10 cellular contexts compared by ENCODE assay signal in the genomic region with DNA sequence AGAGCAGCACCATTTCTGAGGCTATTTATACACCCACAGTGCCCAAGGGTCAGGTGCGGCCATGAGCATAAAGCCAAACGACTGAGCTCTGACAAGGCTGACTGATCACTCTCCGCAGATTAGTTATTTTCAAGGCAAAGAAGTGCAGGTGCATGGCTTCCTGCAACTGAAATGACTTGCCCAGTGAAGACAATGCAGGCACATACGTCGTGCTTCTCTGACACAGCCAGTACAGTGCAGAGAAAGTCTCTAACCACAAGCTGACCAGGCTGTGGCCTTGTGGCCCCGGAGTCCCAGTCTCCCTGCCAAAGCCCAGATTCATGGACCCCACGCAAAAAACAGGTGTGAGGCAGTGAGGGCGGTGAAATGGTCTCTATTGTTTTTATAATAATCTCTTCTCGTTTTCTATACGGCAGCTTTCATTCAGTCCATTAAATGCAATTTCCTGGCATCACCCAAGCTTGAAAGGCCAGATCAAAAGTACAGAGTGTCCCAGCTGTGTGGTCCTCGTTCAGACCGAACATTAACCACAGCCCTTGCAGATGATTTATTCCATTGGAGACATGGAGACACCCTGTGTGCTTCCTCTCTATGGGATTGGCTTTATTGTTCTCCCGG.
DNase-seq lines count a peak whose midpoint lies in the region; ATAC-seq and TF ChIP-seq lines count a peak whose summit lies in the region.
"Had no signal": no experiment of that assay in that cellular context is flagged by ENCODE, and none has a peak within 500 bp of the region (broad histone marks: within the 10 kb centered on the region; RNA-seq: fewer than 3 reads in every experiment).

No MANE protein-coding gene starts in this region.

- no peaks in the 10 kb centered on the region for H3K36me3 Mint-ChIP-seq in effector memory CD8-positive, alpha-beta T cell (ENCODE audit: insufficient read depth)

- H3K4me3 Mint-ChIP-seq in effector memory CD8-positive, alpha-beta T cell = no peak overlapping the region
- H3K4me3 Mint-ChIP-seq: T-helper 1 cell treated with Interleukin-12 subunit alpha and Interleukin-12 subunit beta and Interleukin-4 antibody, amounts not matched to agents 30 μg/mL and 1 μg/mL, for 36 hours had no signal

- H3K27me3 Mint-ChIP-seq in effector memory CD8-positive, alpha-beta T cell = no peaks in the 10 kb centered on the region

- ATAC-seq in GM21390 (IDR thresholded peaks at IDR 0.05; ENCODE audit: unreplicated experiment) (peak; percentile 93), HG03460 (IDR thresholded peaks at IDR 0.05; ENCODE audit: unreplicated experiment) (peak; percentile 92), gastroesophageal sphincter (peak; percentile 35)
- no peak for ATAC-seq in effector memory CD8-positive, alpha-beta T cell (replicated peaks)

- in situ Hi-C loops in GM13976 (cut with MboI; ENCODE audit: low sequenced_read_pairs, unreplicated experiment) = no loop called here

- no peaks in the 10 kb centered on the region for H3K36me3 ChIP-seq in gastroesophageal sphincter

- H3K27ac ChIP-seq in gastroesophageal sphincter = no peak overlapping the region
- H3K27ac ChIP-seq: coronary artery had no signal

- H3K27me3 ChIP-seq in gastroesophageal sphincter = no peaks in the 10 kb centered on the region

- 67 to 75% methylated on average over 6 to 9 of the region's 13 CpGs for WGBS in gastroesophageal sphincter (ENCODE audit: low coverage in 1 of 2), 2 donors

- peak overlapping the region in 1 of 2 donors; percentile 29 for H3K27ac Mint-ChIP-seq in effector memory CD8-positive, alpha-beta T cell
- H3K27ac Mint-ChIP-seq: T-helper 1 cell treated with Interleukin-12 subunit alpha and Interleukin-12 subunit beta and Interleukin-4 antibody, amounts not matched to agents 30 μg/mL and 1 μg/mL, for 36 hours had no signal

- no peak overlapping the region for H3K4me3 ChIP-seq in gastroesophageal sphincter
- H3K4me3 ChIP-seq: coronary artery had no signal

- peak; percentile 61 for DNase-seq in GM13976 (ENCODE audit: low spot score)
- DNase-seq in HCEC 1CT = no peak
- no peak for DNase-seq in T-helper 9 cell
- DNase-seq in effector memory CD8-positive, alpha-beta T cell = no peak
- DNase-seq in mesenteric fat pad (ENCODE audit: low spot score) = no peak

- H3K4me1 Mint-ChIP-seq in effector memory CD8-positive, alpha-beta T cell (ENCODE audit: low read depth in 2 of 2) = peaks cover 3 to 6% of the 10 kb centered on the region in 2 donors

- no peaks in the 10 kb centered on the region for H3K9me3 ChIP-seq in gastroesophageal sphincter

- TF ChIP-seq CTCF in GM13976 (IDR thresholded peaks at IDR 0.05; ENCODE audit: borderline replicate concordance, control extremely low read depth, extremely low read depth, insufficient read depth, missing control alignments) (no peak), gastroesophageal sphincter (IDR thresholded peaks at IDR 0.05) (no peak)

- H3K9me3 Mint-ChIP-seq in effector memory CD8-positive, alpha-beta T cell = no peaks in the 10 kb centered on the region

- TF ChIP-seq EP300 in gastroesophageal sphincter (IDR thresholded peaks at IDR 0.05) = no peak

- H3K4me1 ChIP-seq in gastroesophageal sphincter = peaks cover 0 to 7% (median 0%) of the 10 kb centered on the region in 3 donors

- TF ChIP-seq POLR2A in gastroesophageal sphincter (IDR thresholded peaks at IDR 0.05) = no peak
